19 cellular contexts compared by ENCODE assay signal in the genomic region with DNA sequence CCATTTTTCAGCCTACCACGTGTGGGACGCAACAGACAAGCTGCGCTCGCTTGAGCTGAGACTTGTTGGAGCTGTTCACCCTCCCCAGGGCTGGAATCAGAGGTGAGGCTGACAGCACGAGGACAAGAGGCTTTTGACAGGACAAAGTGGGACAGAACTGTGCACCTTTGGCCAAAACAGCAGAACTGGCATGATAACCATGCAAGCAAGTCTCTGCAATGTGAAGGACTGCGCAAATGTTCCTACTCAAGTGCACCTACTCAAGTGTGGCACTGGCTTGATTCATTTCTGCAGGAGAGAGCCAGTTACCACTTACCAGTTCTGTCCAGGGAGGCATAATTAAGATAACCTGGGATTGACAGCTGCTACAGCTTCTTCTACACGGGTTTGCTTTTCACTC.
"Had no signal": no experiment of that assay in that cellular context is flagged by ENCODE, and none has a peak within 500 bp of the region (broad histone marks: within the 10 kb centered on the region; RNA-seq: fewer than 3 reads in every experiment).

No MANE protein-coding gene starts in this region.

- H3K27me3 ChIP-seq: body of pancreas, testis had no signal

- H3K4me1 ChIP-seq: psoas muscle, testis had no signal

- H3K36me3 ChIP-seq: esophagus squamous epithelium had no signal

- H3K4me3 Mint-ChIP-seq: activated CD8-positive, alpha-beta T cell treated with anti-CD3 and anti-CD28 coated beads, Interleukin-2, amount 10 ng/mL, durations not matched to agents 7 days and 5 days; activated naive CD8-positive, alpha-beta T cell; central memory CD8-positive, alpha-beta T cell; neural crest cell; stimulated activated naive CD8-positive, alpha-beta T cell treated with anti-CD3 and anti-CD28 coated beads, Interleukin-15, Interleukin-2, amounts not matched to agents 100 ng/mL and 50 ng/mL, for 24 hours; T-helper 1 cell treated with Interleukin-12 subunit alpha and Interleukin-12 subunit beta and Interleukin-4 antibody, amounts not matched to agents 30 μg/mL and 1 μg/mL, for 36 hours; WTC11 had no signal

- H3K27ac Mint-ChIP-seq: activated CD8-positive, alpha-beta T cell treated with anti-CD3 and anti-CD28 coated beads, Interleukin-2, amount 10 ng/mL, durations not matched to agents 7 days and 5 days; activated naive CD8-positive, alpha-beta T cell; stimulated activated naive CD8-positive, alpha-beta T cell treated with anti-CD3 and anti-CD28 coated beads, Interleukin-15, Interleukin-2, amounts not matched to agents 100 ng/mL and 50 ng/mL, for 24 hours; T-helper 1 cell treated with Interleukin-12 subunit alpha and Interleukin-12 subunit beta and Interleukin-4 antibody, amounts not matched to agents 30 μg/mL and 1 μg/mL, for 36 hours; WTC11 had no signal

- DNase-seq: activated CD4-positive, alpha-beta T cell treated with anti-CD3 and anti-CD28 coated beads for 4 hours; activated CD8-positive, alpha-beta T cell treated with anti-CD3 and anti-CD28 coated beads, Interleukin-2, amount 10 ng/mL, durations not matched to agents 7 days and 5 days; activated gamma-delta T cell treated with Interleukin-2 at 50 U/mL for 16 hours; amygdala; body of pancreas; cortex of kidney; effector CD4-positive, alpha-beta T cell; esophagus squamous epithelium; hippocampal formation; kidney; psoas muscle; testis had no signal

- H3K9me3 ChIP-seq: body of pancreas, esophagus squamous epithelium, psoas muscle, testis had no signal

- H3K36me3 Mint-ChIP-seq: activated naive CD8-positive, alpha-beta T cell; WTC11 had no signal

- H3K9me3 Mint-ChIP-seq: central memory CD8-positive, alpha-beta T cell; neural crest cell; stimulated activated naive CD8-positive, alpha-beta T cell treated with anti-CD3 and anti-CD28 coated beads, Interleukin-15, Interleukin-2, amounts not matched to agents 100 ng/mL and 50 ng/mL, for 24 hours; T-helper 1 cell treated with Interleukin-12 subunit alpha and Interleukin-12 subunit beta and Interleukin-4 antibody, amounts not matched to agents 30 μg/mL and 1 μg/mL, for 36 hours; WTC11 had no signal

- H3K27ac ChIP-seq: body of pancreas, esophagus squamous epithelium, psoas muscle, testis had no signal

- H3K27me3 Mint-ChIP-seq: activated naive CD8-positive, alpha-beta T cell; central memory CD8-positive, alpha-beta T cell had no signal

- H3K4me3 ChIP-seq: body of pancreas, esophagus squamous epithelium, psoas muscle, testis had no signal

- ATAC-seq: activated CD8-positive, alpha-beta T cell treated with anti-CD3 and anti-CD28 coated beads, Interleukin-2, amount 10 ng/mL, durations not matched to agents 7 days and 5 days; body of pancreas; psoas muscle; sciatic nerve; WTC11 had no signal
